ENCODE assay signal across 23 cellular contexts in the genomic region with DNA sequence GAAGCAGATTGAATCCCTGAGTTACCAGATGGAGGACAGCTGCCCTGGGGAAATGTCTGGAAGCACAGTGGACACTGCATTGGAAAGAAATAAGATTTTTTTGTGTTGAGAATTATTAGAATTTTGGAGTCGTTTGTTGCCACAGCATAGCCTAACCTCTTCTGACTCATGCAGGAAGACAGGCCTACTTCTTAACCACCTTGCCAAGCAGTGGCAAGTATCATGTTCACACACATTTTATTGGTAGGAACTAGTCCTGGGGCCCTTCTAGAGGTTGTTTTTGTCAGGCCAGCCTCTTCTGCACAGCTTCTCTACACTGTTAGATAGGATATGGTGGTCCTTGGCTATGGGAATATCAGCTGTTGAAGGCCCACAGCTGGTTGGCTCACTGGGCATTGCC.
DNase-seq lines count a peak whose midpoint lies in the region; ATAC-seq and TF ChIP-seq lines count a peak whose summit lies in the region.
"Had no signal": no experiment of that assay in that cellular context is flagged by ENCODE, and none has a peak within 500 bp of the region (broad histone marks: within the 10 kb centered on the region; RNA-seq: fewer than 3 reads in every experiment).

No MANE protein-coding gene starts in this region.

- no peaks in the 10 kb centered on the region for H3K9me3 ChIP-seq in RWPE2 (ENCODE audit: severe bottlenecking)
- H3K9me3 ChIP-seq: BLaER1, SK-N-SH had no signal

- no peaks in the 10 kb centered on the region for H3K4me1 ChIP-seq in RWPE2 (ENCODE audit: insufficient read depth, poor library complexity, severe bottlenecking)
- H3K4me1 ChIP-seq: BLaER1 had no signal

- TF ChIP-seq CTCF in RWPE2 (IDR thresholded peaks at IDR 0.05; ENCODE audit: poor library complexity, severe bottlenecking) (no peak), glutamatergic neuron (IDR thresholded peaks at IDR 0.05; ENCODE audit: partially characterized antibody, unreplicated experiment) (no peak)

- H3K9me3 Mint-ChIP-seq in stimulated activated naive CD8-positive, alpha-beta T cell treated with anti-CD3 and anti-CD28 coated beads, Interleukin-15, amount 100 ng/mL, for 72 hours: no peaks in the 10 kb centered on the region
- H3K9me3 Mint-ChIP-seq in glutamatergic neuron (ENCODE audit: unreplicated experiment): peaks cover 6% of the 10 kb centered on the region
- H3K9me3 Mint-ChIP-seq in activated CD4-positive, alpha-beta T cell treated with anti-CD3 and anti-CD28 coated beads, Interleukin-2, amount 10 ng/mL, durations not matched to agents 24 days and 14 days: no peaks in the 10 kb centered on the region
- H3K9me3 Mint-ChIP-seq: CD8-positive, alpha-beta T cell had no signal

- H3K36me3 Mint-ChIP-seq in glutamatergic neuron (ENCODE audit: unreplicated experiment): no peaks in the 10 kb centered on the region
- no peaks in the 10 kb centered on the region for H3K36me3 Mint-ChIP-seq in activated CD4-positive, alpha-beta T cell treated with anti-CD3 and anti-CD28 coated beads, Interleukin-2, amount 10 ng/mL, durations not matched to agents 24 days and 14 days (ENCODE audit: low read depth)
- H3K36me3 Mint-ChIP-seq: CD8-positive, alpha-beta T cell had no signal

- no peak overlapping the region for H3K4me3 ChIP-seq in RWPE2 (ENCODE audit: severe bottlenecking)
- H3K4me3 ChIP-seq: BLaER1, GM23248, PC-9 had no signal

- H3K27ac Mint-ChIP-seq in stimulated activated naive CD8-positive, alpha-beta T cell treated with anti-CD3 and anti-CD28 coated beads, Interleukin-15, amount 100 ng/mL, for 72 hours: no peak overlapping the region
- peak overlapping the region; percentile 93 for H3K27ac Mint-ChIP-seq in glutamatergic neuron (ENCODE audit: unreplicated experiment)
- no peak overlapping the region for H3K27ac Mint-ChIP-seq in activated CD4-positive, alpha-beta T cell treated with anti-CD3 and anti-CD28 coated beads, Interleukin-2, amount 10 ng/mL, durations not matched to agents 24 days and 14 days
- H3K27ac Mint-ChIP-seq: CD8-positive, alpha-beta T cell had no signal

- no peak overlapping the region for H3K27ac ChIP-seq in RWPE2 (ENCODE audit: poor library complexity, severe bottlenecking)
- H3K27ac ChIP-seq: BLaER1, GM23248, PC-9 had no signal

- H3K4me3 Mint-ChIP-seq in stimulated activated naive CD8-positive, alpha-beta T cell treated with anti-CD3 and anti-CD28 coated beads, Interleukin-15, amount 100 ng/mL, for 72 hours: no peak overlapping the region
- peak overlapping the region; percentile 2 for H3K4me3 Mint-ChIP-seq in glutamatergic neuron (ENCODE audit: unreplicated experiment)
- no peak overlapping the region for H3K4me3 Mint-ChIP-seq in activated CD4-positive, alpha-beta T cell treated with anti-CD3 and anti-CD28 coated beads, Interleukin-2, amount 10 ng/mL, durations not matched to agents 24 days and 14 days
- H3K4me3 Mint-ChIP-seq: CD8-positive, alpha-beta T cell had no signal

- no peaks in the 10 kb centered on the region for H3K36me3 ChIP-seq in RWPE2 (ENCODE audit: low read depth)
- H3K36me3 ChIP-seq: BLaER1 had no signal

- intact Hi-C loops in activated CD4-positive, alpha-beta T cell treated with anti-CD3 and anti-CD28 coated beads, Interleukin-2, amount 10 ng/mL, durations not matched to agents 24 days and 14 days (cut with micrococcal nuclease): no loop called here

- H3K4me1 Mint-ChIP-seq in stimulated activated naive CD8-positive, alpha-beta T cell treated with anti-CD3 and anti-CD28 coated beads, Interleukin-15, amount 100 ng/mL, for 72 hours: no peaks in the 10 kb centered on the region
- H3K4me1 Mint-ChIP-seq in glutamatergic neuron (ENCODE audit: low read depth, unreplicated experiment): peaks cover 35% of the 10 kb centered on the region
- H3K4me1 Mint-ChIP-seq in activated CD4-positive, alpha-beta T cell treated with anti-CD3 and anti-CD28 coated beads, Interleukin-2, amount 10 ng/mL, durations not matched to agents 24 days and 14 days: no peaks in the 10 kb centered on the region

- H3K27me3 Mint-ChIP-seq in stimulated activated naive CD8-positive, alpha-beta T cell treated with anti-CD3 and anti-CD28 coated beads, Interleukin-15, amount 100 ng/mL, for 72 hours: no peaks in the 10 kb centered on the region
- no peaks in the 10 kb centered on the region for H3K27me3 Mint-ChIP-seq in glutamatergic neuron (ENCODE audit: unreplicated experiment)
- no peaks in the 10 kb centered on the region for H3K27me3 Mint-ChIP-seq in activated CD4-positive, alpha-beta T cell treated with anti-CD3 and anti-CD28 coated beads, Interleukin-2, amount 10 ng/mL, durations not matched to agents 24 days and 14 days

- no peaks in the 10 kb centered on the region for H3K27me3 ChIP-seq in RWPE2 (ENCODE audit: insufficient read depth, poor library complexity, severe bottlenecking)
- H3K27me3 ChIP-seq: BLaER1 had no signal

- DNase-seq in stimulated activated naive CD8-positive, alpha-beta T cell treated with anti-CD3 and anti-CD28 coated beads, Interleukin-15, amount 100 ng/mL, for 72 hours: no peak
- no peak for DNase-seq in stimulated activated naive CD8-positive, alpha-beta T cell treated with anti-CD3 and anti-CD28 coated beads, Interleukin-15, Interleukin-2, amounts not matched to agents 100 U/mL and 50 U/mL, for 24 hours
- DNase-seq in RWPE2 (ENCODE audit: low spot score) (no peak), glutamatergic neuron (peak; percentile 50), DMS153 (lab: John Stamatoyannopoulos, UW) (no peak), cerebellum (ENCODE audit: low spot score) (no peak)
- no peak for DNase-seq in activated CD4-positive, alpha-beta T cell treated with anti-CD3 and anti-CD28 coated beads, Interleukin-2, amount 10 ng/mL, durations not matched to agents 24 days and 14 days
- DNase-seq: 8988T; CD8-positive, alpha-beta T cell; DMS79; GM23248; NCI-H1436; NCI-H2029; NCI-H2171; NCI-H446; NCI-H69; PC-9; SK-N-SH had no signal

- ATAC-seq in stimulated activated naive CD8-positive, alpha-beta T cell treated with anti-CD3 and anti-CD28 coated beads, Interleukin-15, amount 100 ng/mL, for 72 hours: peak; percentile 49
- ATAC-seq in stimulated activated naive CD8-positive, alpha-beta T cell treated with anti-CD3 and anti-CD28 coated beads, Interleukin-15, Interleukin-2, amounts not matched to agents 100 U/mL and 50 U/mL, for 24 hours: no peak
- ATAC-seq in RWPE2 (ENCODE audit: low read depth) (peak; percentile 62; the same call in 2 of the 3 replicates), GM21576 (IDR thresholded peaks at IDR 0.05; ENCODE audit: unreplicated experiment) (no peak)
- ATAC-seq: CD8-positive, alpha-beta T cell; HCT116; HepG2; Right ventricle myocardium inferior had no signal

Comparison
In these comparisons a context has a peak if more than half of its experiments do, and no peak if none do; other contexts are left out.
1. ATAC-seq: peak in stimulated activated naive CD8-positive, alpha-beta T cell treated with anti-CD3 and anti-CD28 coated beads, Interleukin-15, amount 100 ng/mL, for 72 hours (single experiment) and RWPE2 (single experiment); none in stimulated activated naive CD8-positive, alpha-beta T cell treated with anti-CD3 and anti-CD28 coated beads, Interleukin-15, Interleukin-2, amounts not matched to agents 100 U/mL and 50 U/mL, for 24 hours (single experiment) and GM21576 (single experiment).